In the genomic region with DNA sequence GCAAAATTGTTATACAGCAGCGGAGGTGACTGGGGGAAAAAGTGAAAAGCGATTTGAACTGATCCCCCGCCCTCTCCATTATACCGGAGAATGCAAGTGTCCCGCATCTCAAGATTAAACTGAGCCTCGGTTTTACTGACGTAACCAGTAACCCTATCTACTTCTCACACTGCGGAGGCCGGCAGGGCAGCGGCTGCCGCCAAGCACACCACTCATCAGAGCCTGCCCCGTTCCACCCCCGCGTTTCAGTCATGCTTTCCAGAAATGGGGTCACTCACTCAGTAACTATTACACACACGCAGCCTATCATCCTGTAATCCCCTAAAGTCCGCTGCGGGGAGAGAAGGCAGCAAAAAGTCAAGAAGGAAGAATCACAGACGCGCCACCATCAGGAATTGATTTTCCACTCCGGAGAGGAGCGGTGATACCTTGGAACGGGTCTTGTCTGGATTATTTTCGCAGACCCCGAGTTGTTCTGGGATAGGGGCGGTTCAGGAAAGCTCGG, we compare ENCODE assay signal across 8 cellular contexts. TPM values are rescaled to one million over a fixed set of nuclear protein-coding genes. Genes with fewer than 3 reads are reported as not detected.
DNase-seq lines count a peak whose midpoint lies in the region; ATAC-seq and TF ChIP-seq lines count a peak whose summit lies in the region.

No MANE protein-coding gene starts in this region.

- POLR2A ChIA-PET in GM10248 (lab: Yijun Ruan, JAX) (no interaction called here), HEK293 (lab: Yijun Ruan, JAX) (no interaction called here)

- H3K4me1 Mint-ChIP-seq in activated CD4-positive, alpha-beta T cell treated with anti-CD3 and anti-CD28 coated beads, Interleukin-2, amount 10 ng/mL, durations not matched to agents 24 days and 14 days: peaks cover 16% of the 10 kb centered on the region

- peaks cover 10% of the 10 kb centered on the region for H3K36me3 Mint-ChIP-seq in activated CD4-positive, alpha-beta T cell treated with anti-CD3 and anti-CD28 coated beads, Interleukin-2, amount 10 ng/mL, durations not matched to agents 24 days and 14 days (ENCODE audit: low read depth)

- intact Hi-C loops in activated CD4-positive, alpha-beta T cell treated with anti-CD3 and anti-CD28 coated beads, Interleukin-2, amount 10 ng/mL, durations not matched to agents 24 days and 14 days (cut with micrococcal nuclease): loop anchor here (1.0 to 10.0 kb wide), 8 partner anchors 40 to 1110 kb away; a partner anchor contains a TSS
- intact Hi-C loops in dorsolateral prefrontal cortex (cut with DNase I): loop anchor here in 1 of 2 donors (5.0 kb wide), 1 partner anchor 177 kb away; no protein-coding TSS in a partner anchor

- peak; percentile 30 for ATAC-seq in lung (ENCODE audit: insufficient read depth, low FRiP score)

- TF ChIP-seq CTCF in GM10248 (IDR thresholded peaks at IDR 0.05; ENCODE audit: control extremely low read depth, extremely low read depth, low read depth, missing control alignments): no peak
- no peak for TF ChIP-seq CTCF in HEK293 (tag by site-specific recombination; IDR thresholded peaks at IDR 0.05)
- no peak for TF ChIP-seq CTCF in dorsolateral prefrontal cortex (IDR thresholded peaks at IDR 0.05 in 54 of 56, conservative IDR thresholded peaks at IDR 0.05 in 2 of 56; ENCODE audit: low read depth in 1 of 56, partially characterized antibody in 56 of 56)
- no peak for TF ChIP-seq CTCF in lung (IDR thresholded peaks at IDR 0.05; ENCODE audit: control extremely low read depth, extremely low read depth)

- H3K4me1 ChIP-seq in HEK293 (ENCODE audit: control insufficient read depth, insufficient read depth, low read length): peaks cover 18% of the 10 kb centered on the region
- no peaks in the 10 kb centered on the region for H3K4me1 ChIP-seq in lung (ENCODE audit: control insufficient read depth in 2 of 2, insufficient read depth in 2 of 2, low read length in 2 of 2)

- H3K27ac ChIP-seq in HEK293 (ENCODE audit: extremely low read depth, low read depth, low read length): peak overlapping the region; percentile 50
- H3K27ac ChIP-seq in dorsolateral prefrontal cortex: peak overlapping the region in 28 of 59 donors; percentile 6 to 89 (median 61)
- peak overlapping the region; percentile 91 to 92 for H3K27ac ChIP-seq in lung (ENCODE audit: low read depth in 1 of 2, low read length in 1 of 2)

- peak overlapping the region; percentile 92 for H3K4me3 Mint-ChIP-seq in activated CD4-positive, alpha-beta T cell treated with anti-CD3 and anti-CD28 coated beads, Interleukin-2, amount 10 ng/mL, durations not matched to agents 24 days and 14 days

- H3K27me3 ChIP-seq in dorsolateral prefrontal cortex (peaks cover 0 to 46% (median 9%) of the 10 kb centered on the region in 45 donors), lung (ENCODE audit: control insufficient read depth, insufficient read depth) (peaks cover 4% of the 10 kb centered on the region)

- H3K9me3 Mint-ChIP-seq in activated CD4-positive, alpha-beta T cell treated with anti-CD3 and anti-CD28 coated beads, Interleukin-2, amount 10 ng/mL, durations not matched to agents 24 days and 14 days: no peaks in the 10 kb centered on the region

- H3K27ac Mint-ChIP-seq in activated CD4-positive, alpha-beta T cell treated with anti-CD3 and anti-CD28 coated beads, Interleukin-2, amount 10 ng/mL, durations not matched to agents 24 days and 14 days: peak overlapping the region; percentile 96

- peak overlapping the region; percentile 81 for H3K4me3 ChIP-seq in HEK293 (ENCODE audit: low read depth, low read length)
- H3K4me3 ChIP-seq in dorsolateral prefrontal cortex: peak overlapping the region; percentile 39 to 77 (median 63)
- H3K4me3 ChIP-seq in lung: peak overlapping the region; percentile 59

- 0 to 27% methylated on average over 26 of the region's 26 CpGs for WGBS in lung, 2 donors

- DNase-seq in GM10248 (ENCODE audit: extremely low spot score): peak; percentile 37
- peak; percentile 7 for DNase-seq in NCI-H2107 (lab: John Stamatoyannopoulos, UW)
- peak; percentile 82 for DNase-seq in activated CD4-positive, alpha-beta T cell treated with anti-CD3 and anti-CD28 coated beads, Interleukin-2, amount 10 ng/mL, durations not matched to agents 24 days and 14 days
- peak in 5 of 10 donors; percentile 21 to 59 (median 43) for DNase-seq in dorsolateral prefrontal cortex
- peak; percentile 57 for DNase-seq in lung (ENCODE audit: low spot score)
- DNase-seq in stimulated activated CD8-positive, alpha-beta memory T cell treated with anti-CD3 and anti-CD28 coated beads, Interleukin-12 subunit alpha, Interleukin-12 subunit beta, amount 100 ng/mL, for 4 hours (ENCODE audit: low read depth): peak; percentile 59
- no peak for DNase-seq in DMS153 treated with DMSO at 0.1 percent for 48 hours (lab: John Stamatoyannopoulos, UW; ENCODE audit: unreplicated experiment)

- H3K9me3 ChIP-seq in HEK293 (ENCODE audit: control insufficient read depth, insufficient read depth, low read depth, low read length): no peaks in the 10 kb centered on the region
- peaks cover 0 to 4% of the 10 kb centered on the region in 2 donors for H3K9me3 ChIP-seq in lung (ENCODE audit: control insufficient read depth in 2 of 2, insufficient read depth in 1 of 2, low read length in 1 of 2)

- CTCF ChIA-PET in GM10248 (lab: Yijun Ruan, JAX): no interaction called here
- CTCF ChIA-PET in HEK293 (lab: Yijun Ruan, JAX): no interaction called here

- H3K27me3 Mint-ChIP-seq in activated CD4-positive, alpha-beta T cell treated with anti-CD3 and anti-CD28 coated beads, Interleukin-2, amount 10 ng/mL, durations not matched to agents 24 days and 14 days: peaks cover 3% of the 10 kb centered on the region

- no peaks in the 10 kb centered on the region for H3K36me3 ChIP-seq in HEK293 (ENCODE audit: control insufficient read depth in 2 of 2, insufficient read depth in 1 of 2, low read length in 2 of 2)
- H3K36me3 ChIP-seq in lung (ENCODE audit: control insufficient read depth in 2 of 2, insufficient read depth in 2 of 2, low read length in 2 of 2): no peaks in the 10 kb centered on the region

TF ChIP-seq in HEK293, 187 proteins besides CTCF, POLR2A, EP300 and RAD21 (continues in another document):
- TF ChIP-seq, protein P1, sequence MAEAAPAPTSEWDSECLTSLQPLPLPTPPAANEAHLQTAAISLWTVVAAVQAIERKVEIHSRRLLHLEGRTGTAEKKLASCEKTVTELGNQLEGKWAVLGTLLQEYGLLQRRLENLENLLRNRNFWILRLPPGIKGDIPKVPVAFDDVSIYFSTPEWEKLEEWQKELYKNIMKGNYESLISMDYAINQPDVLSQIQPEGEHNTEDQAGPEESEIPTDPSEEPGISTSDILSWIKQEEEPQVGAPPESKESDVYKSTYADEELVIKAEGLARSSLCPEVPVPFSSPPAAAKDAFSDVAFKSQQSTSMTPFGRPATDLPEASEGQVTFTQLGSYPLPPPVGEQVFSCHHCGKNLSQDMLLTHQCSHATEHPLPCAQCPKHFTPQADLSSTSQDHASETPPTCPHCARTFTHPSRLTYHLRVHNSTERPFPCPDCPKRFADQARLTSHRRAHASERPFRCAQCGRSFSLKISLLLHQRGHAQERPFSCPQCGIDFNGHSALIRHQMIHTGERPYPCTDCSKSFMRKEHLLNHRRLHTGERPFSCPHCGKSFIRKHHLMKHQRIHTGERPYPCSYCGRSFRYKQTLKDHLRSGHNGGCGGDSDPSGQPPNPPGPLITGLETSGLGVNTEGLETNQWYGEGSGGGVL (tag by site-specific recombination; IDR thresholded peaks at IDR 0.05): 0 out of 2 replicates have a peak, but pooled peaks have one; percentile 7
- TF ChIP-seq ZXDB (tag by site-specific recombination; IDR thresholded peaks at IDR 0.05) (no peak), ZNF274 (IDR thresholded peaks at IDR 0.05; ENCODE audit: low read length) (no peak), ZNF274 (tag by site-specific recombination; IDR thresholded peaks at IDR 0.05; ENCODE audit: borderline replicate concordance) (no peak), EGR2 (tag by site-specific recombination; IDR thresholded peaks at IDR 0.05; ENCODE audit: low read depth) (peak; percentile 81)
- TF ChIP-seq, protein P2, sequence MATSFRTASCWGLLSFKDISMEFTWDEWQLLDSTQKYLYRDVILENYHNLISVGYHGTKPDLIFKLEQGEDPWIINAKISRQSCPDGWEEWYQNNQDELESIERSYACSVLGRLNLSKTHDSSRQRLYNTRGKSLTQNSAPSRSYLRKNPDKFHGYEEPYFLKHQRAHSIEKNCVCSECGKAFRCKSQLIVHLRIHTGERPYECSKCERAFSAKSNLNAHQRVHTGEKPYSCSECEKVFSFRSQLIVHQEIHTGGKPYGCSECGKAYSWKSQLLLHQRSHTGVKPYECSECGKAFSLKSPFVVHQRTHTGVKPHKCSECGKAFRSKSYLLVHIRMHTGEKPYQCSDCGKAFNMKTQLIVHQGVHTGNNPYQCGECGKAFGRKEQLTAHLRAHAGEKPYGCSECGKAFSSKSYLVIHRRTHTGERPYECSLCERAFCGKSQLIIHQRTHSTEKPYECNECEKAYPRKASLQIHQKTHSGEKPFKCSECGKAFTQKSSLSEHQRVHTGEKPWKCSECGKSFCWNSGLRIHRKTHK (tag by site-specific recombination; IDR thresholded peaks at IDR 0.05): no peak
- TF ChIP-seq, protein P3, sequence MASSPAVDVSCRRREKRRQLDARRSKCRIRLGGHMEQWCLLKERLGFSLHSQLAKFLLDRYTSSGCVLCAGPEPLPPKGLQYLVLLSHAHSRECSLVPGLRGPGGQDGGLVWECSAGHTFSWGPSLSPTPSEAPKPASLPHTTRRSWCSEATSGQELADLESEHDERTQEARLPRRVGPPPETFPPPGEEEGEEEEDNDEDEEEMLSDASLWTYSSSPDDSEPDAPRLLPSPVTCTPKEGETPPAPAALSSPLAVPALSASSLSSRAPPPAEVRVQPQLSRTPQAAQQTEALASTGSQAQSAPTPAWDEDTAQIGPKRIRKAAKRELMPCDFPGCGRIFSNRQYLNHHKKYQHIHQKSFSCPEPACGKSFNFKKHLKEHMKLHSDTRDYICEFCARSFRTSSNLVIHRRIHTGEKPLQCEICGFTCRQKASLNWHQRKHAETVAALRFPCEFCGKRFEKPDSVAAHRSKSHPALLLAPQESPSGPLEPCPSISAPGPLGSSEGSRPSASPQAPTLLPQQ (tag by site-specific recombination; IDR thresholded peaks at IDR 0.05): 0 out of 2 replicates have a peak, but pooled peaks have one; percentile 22

RNA-seq across cellular contexts. Expression of a gene that starts 1.4 kb away (rescaled TPM):
- total RNA-seq in activated CD4-positive, alpha-beta T cell treated with anti-CD3 and anti-CD28 coated beads, Interleukin-2, amount 10 ng/mL, durations not matched to agents 24 days and 14 days: 49.8 and 51.1 TPM in 2 replicates
- 10 to 100 TPM; 17.2 to 40.7 (median 31.3) TPM for total RNA-seq in dorsolateral prefrontal cortex
- 10 to 100 TPM; 50.3 to 81.4 TPM for total RNA-seq in lung
- 10 to 100 TPM; 12.5 to 28.3 TPM for polyA plus RNA-seq in lung
